Comparison of ENCODE assay signal across 8 cellular contexts in genomic region chr1:31412732-31413404, GRCh38. TPM values are rescaled to one million over a fixed set of nuclear protein-coding genes. Genes with fewer than 3 reads are reported as not detected.
DNase-seq lines count a peak whose midpoint lies in the region; TF ChIP-seq lines count a peak whose summit lies in the region.

Gene SERINC2, plus strand, starts transcription at chr1:31413213. Its CDS starts 53 bp downstream, at chr1:31413266.

- DNase-seq in Caco-2 (peak in 1 of 2 experiments; percentile 67), H4 (ENCODE audit: low spot score) (no peak), RWPE1 (ENCODE audit: low spot score) (peak; percentile 82), ureter (ENCODE audit: low spot score) (no peak), midbrain (lab: John Stamatoyannopoulos, UW) (no peak), SHP77 treated with DMSO at 0.1 percent for 48 hours (lab: John Stamatoyannopoulos, UW) (no peak)

- H3K4me3 ChIP-seq in Caco-2 (ENCODE audit: low read depth, low read length) = peak within 1 kb of the TSS; percentile 73
- H3K4me3 ChIP-seq in duodenal mucosa (ENCODE audit: low read depth in 1 of 2, low read length in 2 of 2) = peak within 1 kb of the TSS; percentile 82 to 90
- H3K4me3 ChIP-seq in mesodermal cell (ENCODE audit: extremely low read depth, insufficient read depth, low read length, poor library complexity, severe bottlenecking) = peak within 1 kb of the TSS; percentile 66

- H3K36me3 Mint-ChIP-seq in Caco-2 (ENCODE audit: insufficient read depth, unreplicated experiment) = no peaks in the 10 kb centered on the region

- TF ChIP-seq CTCF in Caco-2 (IDR thresholded peaks at IDR 0.05; ENCODE audit: insufficient read depth in 1 of 2, low read depth in 1 of 2, low read length in 1 of 2, severe bottlenecking in 1 of 2, unreplicated experiment in 1 of 2) (no peak), RWPE1 (conservative IDR thresholded peaks at IDR 0.05; ENCODE audit: low read depth) (no peak)

- no peaks in the 10 kb centered on the region for H3K9me3 Mint-ChIP-seq in Caco-2 (ENCODE audit: unreplicated experiment)

- peaks cover 6% of the 10 kb centered on the region; the same call in 1 of the 2 replicates for H3K4me1 ChIP-seq in Caco-2
- H3K4me1 ChIP-seq in duodenal mucosa (ENCODE audit: control insufficient read depth in 1 of 2, insufficient read depth in 2 of 2, low read length in 2 of 2) = peaks cover 12 to 26% of the 10 kb centered on the region in 2 donors
- peaks cover 5% of the 10 kb centered on the region for H3K4me1 ChIP-seq in mesodermal cell (ENCODE audit: control insufficient read depth, insufficient read depth, low read length, poor library complexity, severe bottlenecking)

- BruUV-seq in Caco-2 (replicated peaks; lab: Mats Ljungman, UMichigan) = no TSS peak

- CTCF ChIA-PET in Caco-2 (lab: Charles Lee) (interaction anchor here (0.6 kb wide), 1 partner anchor 136 kb away, joined by 4 read pairs; no protein-coding TSS in a partner anchor), RWPE1 (lab: Yijun Ruan, JAX) (interaction anchor here (1.3 to 3.1 kb wide), 2 partner anchors 11 to 18 kb away, joined by 4 to 11 read pairs; no protein-coding TSS in a partner anchor)

- peak within 1 kb of the TSS; percentile 79 for H3K27ac Mint-ChIP-seq in Caco-2 (ENCODE audit: unreplicated experiment)

- peaks cover 7% of the 10 kb centered on the region for H3K4me1 Mint-ChIP-seq in Caco-2 (ENCODE audit: low read depth, unreplicated experiment)

- no peaks in the 10 kb centered on the region for H3K9me3 ChIP-seq in Caco-2
- no peaks in the 10 kb centered on the region for H3K9me3 ChIP-seq in duodenal mucosa (ENCODE audit: control insufficient read depth in 1 of 2, low read length in 2 of 2)
- no peaks in the 10 kb centered on the region for H3K9me3 ChIP-seq in mesodermal cell (ENCODE audit: control insufficient read depth, low read length)

- POLR2A ChIA-PET in Caco-2 (lab: Charles Lee) (interaction anchor here (1.3 kb wide), 1 partner anchor 39 kb away, joined by 4 read pairs; no protein-coding TSS in a partner anchor), RWPE1 (lab: Yijun Ruan, JAX; ENCODE audit: low non-redundant PET) (no interaction called here)

- H3K27ac ChIP-seq in RWPE1 (peak within 1 kb of the TSS; percentile 98), duodenal mucosa (ENCODE audit: low read depth, low read length) (peak within 1 kb of the TSS; percentile 83), mesodermal cell (ENCODE audit: low read depth, low read length, severe bottlenecking) (peak within 1 kb of the TSS; percentile 62)

- WGBS in mesodermal cell (ENCODE audit: insufficient coverage in 2 of 2), 2 experiments = 4 to 5% methylated on average over 49 to 57 of the region's 63 CpGs

- peak within 1 kb of the TSS; percentile 98 for H3K4me3 Mint-ChIP-seq in Caco-2 (ENCODE audit: unreplicated experiment)

- H3K27me3 ChIP-seq in Caco-2 (replicated peaks; ENCODE audit: control insufficient read depth, insufficient read depth, low read length) (no peaks in the 10 kb centered on the region), duodenal mucosa (ENCODE audit: control insufficient read depth in 1 of 2, insufficient read depth in 2 of 2, low read length in 2 of 2) (peaks cover 0 to 24% of the 10 kb centered on the region in 2 donors)

- intact Hi-C loops in Caco-2 (cut with micrococcal nuclease; ENCODE audit: unreplicated experiment) = no loop called here

- H3K36me3 ChIP-seq in Caco-2 (ENCODE audit: control insufficient read depth, insufficient read depth, low read length) (no peaks in the 10 kb centered on the region), duodenal mucosa (ENCODE audit: control insufficient read depth in 1 of 2, insufficient read depth in 2 of 2, low read length in 2 of 2) (peaks cover 3 to 5% of the 10 kb centered on the region in 2 donors), mesodermal cell (ENCODE audit: control insufficient read depth, insufficient read depth, low read length) (no peaks in the 10 kb centered on the region)

- H3K27me3 Mint-ChIP-seq in Caco-2 (ENCODE audit: insufficient read depth, unreplicated experiment) = no peaks in the 10 kb centered on the region

- peak within 1 kb of the TSS; percentile 69 to 90 for H3K9ac ChIP-seq in duodenal mucosa (ENCODE audit: low read depth in 1 of 2, low read length in 2 of 2)

RNA-seq across cellular contexts. Expression of gene SERINC2, which starts in this region (rescaled TPM):
- total RNA-seq in Caco-2 (2022) (29.5 and 30.0 TPM in 2 replicates), ureter (237 TPM)
- 9.9 and 15.0 TPM in 2 replicates for total RNA-seq in H4 (2014; rRNA removed; shearing (Covaris generic))
- polyA plus RNA-seq in mesodermal cell (2013, experiment 1 of 2) = 16.1 TPM
- polyA plus RNA-seq in mesodermal cell (2013, experiment 2 of 2) = 13.4 TPM
